In genomic region chr7:130734525-130735272, GRCh38 we compare ENCODE assay signal across 9 cellular contexts. TPM values are rescaled to one million over a fixed set of nuclear protein-coding genes. Genes with fewer than 3 reads are reported as not detected.
A peak's percentile ranks its signal among the peaks of the same experiment; 100 is the strongest.
DNase-seq lines count a peak whose midpoint lies in the region; ATAC-seq and TF ChIP-seq lines count a peak whose summit lies in the region.
"Had no signal": no experiment of that assay in that cellular context is flagged by ENCODE, and none has a peak within 500 bp of the region (broad histone marks: within the 10 kb centered on the region; RNA-seq: fewer than 3 reads in every experiment).

No MANE protein-coding gene starts in this region.

- peaks cover 15% of the 10 kb centered on the region for H3K9me3 Mint-ChIP-seq in activated CD4-positive, alpha-beta T cell treated with anti-CD3 and anti-CD28 coated beads, Interleukin-2, amount 10 ng/mL, durations not matched to agents 24 days and 14 days

- intact Hi-C loops in activated CD4-positive, alpha-beta T cell treated with anti-CD3 and anti-CD28 coated beads, Interleukin-2, amount 10 ng/mL, durations not matched to agents 24 days and 14 days (cut with micrococcal nuclease) = loop anchor here (5.0 kb wide), 2 partner anchors 247 to 952 kb away; no protein-coding TSS in a partner anchor
- intact Hi-C loops in sigmoid colon (cut with DNase I) = no loop called here

- H3K27me3 ChIP-seq in Peyer's patch (peaks cover 0 to 23% of the 10 kb centered on the region in 2 donors), sigmoid colon (peaks cover 19 to 97% (median 56%) of the 10 kb centered on the region in 3 donors)

- TF ChIP-seq POLR2A in Peyer's patch (IDR thresholded peaks at IDR 0.05) = no peak
- no peak for TF ChIP-seq POLR2A in sigmoid colon (IDR thresholded peaks at IDR 0.05)

- peaks cover 3% of the 10 kb centered on the region for H3K4me1 Mint-ChIP-seq in activated CD4-positive, alpha-beta T cell treated with anti-CD3 and anti-CD28 coated beads, Interleukin-2, amount 10 ng/mL, durations not matched to agents 24 days and 14 days

- H3K36me3 Mint-ChIP-seq in activated CD4-positive, alpha-beta T cell treated with anti-CD3 and anti-CD28 coated beads, Interleukin-2, amount 10 ng/mL, durations not matched to agents 24 days and 14 days (ENCODE audit: low read depth) = peaks cover 7% of the 10 kb centered on the region

- ATAC-seq in GM19351 (IDR thresholded peaks at IDR 0.05; ENCODE audit: unreplicated experiment) = no peak

- H3K4me3 ChIP-seq in Peyer's patch (peak overlapping the region; percentile 40 to 68 (median 59)), fibroblast of mammary gland (ENCODE audit: control insufficient read depth, low read depth, low read length) (peak overlapping the region; percentile 52), sigmoid colon (peak overlapping the region; percentile 4 to 50 (median 40))

- no peak for DNase-seq in activated CD4-positive, alpha-beta T cell treated with anti-CD3 and anti-CD28 coated beads, Interleukin-2, amount 10 ng/mL, durations not matched to agents 24 days and 14 days
- DNase-seq in activated CD4-positive, alpha-beta T cell treated with anti-CD3 and anti-CD28 coated beads for 48 hours = no peak
- no peak for DNase-seq in Peyer's patch
- DNase-seq in fibroblast of mammary gland (ENCODE audit: low read depth) = peak; percentile 13
- DNase-seq in sigmoid colon = no peak
- DNase-seq in mucosa of gallbladder (ENCODE audit: low spot score) = no peak
- no peak for DNase-seq in cerebellar cortex (ENCODE audit: low spot score)

- H3K27ac ChIP-seq in Peyer's patch (no peak overlapping the region), sigmoid colon (peak overlapping the region in 1 of 4 donors; percentile 52)
- H3K27ac ChIP-seq: epithelial cell of prostate had no signal

- WGBS in sigmoid colon, 2 donors = 3 to 4% methylated on average over 23 of the region's 23 CpGs

- TF ChIP-seq EP300 in sigmoid colon (IDR thresholded peaks at IDR 0.05) = no peak

- H3K27me3 Mint-ChIP-seq in activated CD4-positive, alpha-beta T cell treated with anti-CD3 and anti-CD28 coated beads, Interleukin-2, amount 10 ng/mL, durations not matched to agents 24 days and 14 days = peaks cover 67% of the 10 kb centered on the region

- H3K4me3 Mint-ChIP-seq in activated CD4-positive, alpha-beta T cell treated with anti-CD3 and anti-CD28 coated beads, Interleukin-2, amount 10 ng/mL, durations not matched to agents 24 days and 14 days = peak overlapping the region; percentile 87

- H3K36me3 ChIP-seq in Peyer's patch = no peaks in the 10 kb centered on the region
- H3K36me3 ChIP-seq in sigmoid colon = no peaks in the 10 kb centered on the region

- H3K9me3 ChIP-seq in Peyer's patch (peaks cover 0 to 19% (median 10%) of the 10 kb centered on the region in 4 donors), sigmoid colon (peaks cover 20 to 40% (median 30%) of the 10 kb centered on the region in 4 donors)

- H3K27ac Mint-ChIP-seq in activated CD4-positive, alpha-beta T cell treated with anti-CD3 and anti-CD28 coated beads, Interleukin-2, amount 10 ng/mL, durations not matched to agents 24 days and 14 days = no peak overlapping the region

- TF ChIP-seq CTCF in Peyer's patch (IDR thresholded peaks at IDR 0.05) = no peak
- TF ChIP-seq CTCF in fibroblast of mammary gland (conservative IDR thresholded peaks at IDR 0.05; ENCODE audit: control insufficient read depth, insufficient read depth, low read depth, low read length) = no peak
- no peak for TF ChIP-seq CTCF in sigmoid colon (IDR thresholded peaks at IDR 0.05)

- H3K4me1 ChIP-seq in Peyer's patch (peaks cover 0 to 5% (median 0%) of the 10 kb centered on the region in 4 donors), sigmoid colon (no peaks in the 10 kb centered on the region)

RNA-seq across cellular contexts. Expression of gene KLF14, which starts 0.7 kb away (rescaled TPM):
- not detected in 2 replicates for total RNA-seq in activated CD4-positive, alpha-beta T cell treated with anti-CD3 and anti-CD28 coated beads, Interleukin-2, amount 10 ng/mL, durations not matched to agents 24 days and 14 days
- not detected for total RNA-seq in Peyer's patch
- total RNA-seq in sigmoid colon = not detected
- polyA plus RNA-seq in sigmoid colon = under 1 TPM in 1 of 3 donors, not detected in 2; 0.03 TPM
- not detected for total RNA-seq in mucosa of gallbladder

RNA-seq across cellular contexts. Expression of gene TSGA13, which starts 48.4 kb away (rescaled TPM):
- total RNA-seq in activated CD4-positive, alpha-beta T cell treated with anti-CD3 and anti-CD28 coated beads, Interleukin-2, amount 10 ng/mL, durations not matched to agents 24 days and 14 days = not detected in 2 replicates
- total RNA-seq in Peyer's patch = not detected
- total RNA-seq in sigmoid colon = not detected
- polyA plus RNA-seq in sigmoid colon = not detected
- total RNA-seq in mucosa of gallbladder = not detected
